13 cellular contexts compared by ENCODE assay signal in genomic region chr22:42711895-42712837, GRCh38. TPM values are rescaled to one million over a fixed set of nuclear protein-coding genes. Genes with fewer than 3 reads are reported as not detected.
DNase-seq lines count a peak whose midpoint lies in the region; ATAC-seq and TF ChIP-seq lines count a peak whose summit lies in the region.
"Had no signal": no experiment of that assay in that cellular context is flagged by ENCODE, and none has a peak within 500 bp of the region (broad histone marks: within the 10 kb centered on the region; RNA-seq: fewer than 3 reads in every experiment).

No MANE protein-coding gene starts in this region.

- peaks cover 8 to 20% (median 15%) of the 10 kb centered on the region in 11 experiments for H3K9me3 ChIP-seq in BLaER1 treated with 17β-estradiol and CSF1 and Interleukin-3, amounts not matched to agents 10 nM and 100 nM (replicated peaks in 1 of 11)
- H3K9me3 ChIP-seq in adrenal gland (replicated peaks in 1 of 3): no peaks in the 10 kb centered on the region
- H3K9me3 ChIP-seq in heart right ventricle: peaks cover 0 to 23% (median 7%) of the 10 kb centered on the region in 11 donors
- H3K9me3 ChIP-seq in psoas muscle: no peaks in the 10 kb centered on the region

- peak overlapping the region in 8 of 11 experiments; percentile 2 to 48 (median 26); a peak in 12 of 22 replicates for H3K4me2 ChIP-seq in BLaER1 treated with 17β-estradiol and CSF1 and Interleukin-3, amounts not matched to agents 10 nM and 100 nM

- no peak overlapping the region for H3K27ac ChIP-seq in BLaER1 treated with 17β-estradiol and CSF1 and Interleukin-3, amounts not matched to agents 10 nM and 100 nM
- H3K27ac ChIP-seq in adrenal gland (peak overlapping the region; percentile 37 to 90 (median 55)), heart right ventricle (peak overlapping the region; percentile 65 to 99 (median 85)), psoas muscle (peak overlapping the region; percentile 50), brain microvascular endothelial cell (no peak overlapping the region)

- in situ Hi-C loops in brain microvascular endothelial cell (cut with HindIII; ENCODE audit: low pct_ligation_motif_present, low sequenced_read_pairs): no loop called here

- H4K20me1 ChIP-seq in BLaER1 treated with 17β-estradiol and CSF1 and Interleukin-3, amounts not matched to agents 10 nM and 100 nM: peaks cover 0 to 13% (median 0%) of the 10 kb centered on the region in 11 experiments; a peak in 4 of 22 replicates

- H3K4me3 ChIP-seq in BLaER1 treated with 17β-estradiol and CSF1 and Interleukin-3, amounts not matched to agents 10 nM and 100 nM: no peak overlapping the region
- H3K4me3 ChIP-seq in adrenal gland: no peak overlapping the region
- H3K4me3 ChIP-seq in heart right ventricle: no peak overlapping the region
- H3K4me3 ChIP-seq in psoas muscle: no peak overlapping the region
- no peak overlapping the region for H3K4me3 ChIP-seq in brain microvascular endothelial cell (ENCODE audit: low read depth, low read length)

- DNase-seq in adrenal gland (peak in 6 of 7 donors; percentile 75 to 85 (median 80)), heart right ventricle (no peak), psoas muscle (no peak), DMS 273 treated with DMSO at 0.1 percent for 48 hours (lab: John Stamatoyannopoulos, UW) (no peak), brain microvascular endothelial cell (no peak)
- DNase-seq: activated effector memory CD4-positive, alpha-beta T cell treated with anti-CD3 and anti-CD28 coated beads, Interleukin-2, amount 50 U/mL, for 16 hours; MM.1S; NCI-H187 treated with DMSO at 0.1 percent for 48 hours; NCI-H510A treated with DMSO at 0.1 percent for 48 hours; T-cell had no signal

- 40 to 51% (median 41%) methylated on average over 15 to 19 of the region's 19 CpGs for WGBS in adrenal gland, 4 donors
- WGBS in heart right ventricle, 2 donors: 37 to 44% methylated on average over 19 of the region's 19 CpGs
- 70 to 73% (median 70%) methylated on average over 19 of the region's 19 CpGs for WGBS in psoas muscle, 3 donors

- H3K9ac ChIP-seq in BLaER1 treated with 17β-estradiol and CSF1 and Interleukin-3, amounts not matched to agents 10 nM and 100 nM: no peak overlapping the region

- no peak for TF ChIP-seq CTCF in adrenal gland (IDR thresholded peaks at IDR 0.05)
- no peak for TF ChIP-seq CTCF in heart right ventricle (IDR thresholded peaks at IDR 0.05)
- TF ChIP-seq CTCF in psoas muscle (IDR thresholded peaks at IDR 0.05): no peak
- TF ChIP-seq CTCF in brain microvascular endothelial cell (IDR thresholded peaks at IDR 0.05; ENCODE audit: low read depth, low read length, missing control alignments): no peak

- H3K4me1 ChIP-seq in BLaER1 treated with 17β-estradiol and CSF1 and Interleukin-3, amounts not matched to agents 10 nM and 100 nM: peaks cover 8 to 43% (median 26%) of the 10 kb centered on the region in 10 experiments; a peak in 19 of 20 replicates
- H3K4me1 ChIP-seq in adrenal gland (replicated peaks in 1 of 2) (peaks cover 0 to 21% of the 10 kb centered on the region in 2 donors), heart right ventricle (peaks cover 19 to 77% (median 62%) of the 10 kb centered on the region in 9 donors), psoas muscle (peaks cover 4% of the 10 kb centered on the region)

- 0 out of 22 replicates have a peak, but pooled peaks cover 0 to 2% (median 0%) of the 10 kb centered on the region in 11 experiments for H3K36me3 ChIP-seq in BLaER1 treated with 17β-estradiol and CSF1 and Interleukin-3, amounts not matched to agents 10 nM and 100 nM
- no peaks in the 10 kb centered on the region for H3K36me3 ChIP-seq in adrenal gland (replicated peaks in 1 of 2)
- peaks cover 0 to 26% (median 0%) of the 10 kb centered on the region in 9 donors for H3K36me3 ChIP-seq in heart right ventricle
- no peaks in the 10 kb centered on the region for H3K36me3 ChIP-seq in psoas muscle (ENCODE audit: insufficient read depth in 1 of 2, low read depth in 1 of 2)
- H3K36me3 ChIP-seq in brain microvascular endothelial cell (replicated peaks): no peaks in the 10 kb centered on the region

- peaks cover under 1 to 13% (median 5%) of the 10 kb centered on the region in 11 experiments; a peak in 14 of 22 replicates for H3K27me3 ChIP-seq in BLaER1 treated with 17β-estradiol and CSF1 and Interleukin-3, amounts not matched to agents 10 nM and 100 nM
- no peaks in the 10 kb centered on the region for H3K27me3 ChIP-seq in adrenal gland
- H3K27me3 ChIP-seq in heart right ventricle: no peaks in the 10 kb centered on the region
- no peaks in the 10 kb centered on the region for H3K27me3 ChIP-seq in psoas muscle (ENCODE audit: insufficient read depth in 3 of 3, low read length in 2 of 3)
- H3K27me3 ChIP-seq in brain microvascular endothelial cell (replicated peaks): no peaks in the 10 kb centered on the region

- ATAC-seq in heart right ventricle (peak; percentile 56 to 83 (median 72)), psoas muscle (peak in 3 of 4 donors; percentile 46 to 64 (median 61)), GM18907 (IDR thresholded peaks at IDR 0.05; ENCODE audit: unreplicated experiment) (no peak), GM19397 (IDR thresholded peaks at IDR 0.05; ENCODE audit: unreplicated experiment) (no peak)
- ATAC-seq: T-cell had no signal

- TF ChIP-seq POLR2A in adrenal gland (IDR thresholded peaks at IDR 0.05): peak in 1 of 2 donors; percentile 4

- intact Hi-C loops in adrenal gland (cut with DNase I) (no loop called here), heart right ventricle (cut with DNase I) (no loop called here), psoas muscle (cut with DNase I) (loop anchor here in 1 of 2 donors (5.0 kb wide), 1 partner anchor 110 kb away; no protein-coding TSS in a partner anchor)

RNA-seq across cellular contexts. Expression of gene A4GALT, which starts 8.5 kb away (rescaled TPM):
- total RNA-seq in adrenal gland (10 to 100 TPM in 7 of 8 donors, 1 to 10 TPM in 1; 2.7 to 29.8 (median 18.2) TPM), heart right ventricle (100 to 1,000 TPM in 2 of 10 donors, 10 to 100 TPM in 8; 61.4 to 123 (median 80.6) TPM), psoas muscle (10 to 100 TPM; 11.2 to 28.8 (median 18.3) TPM)
- polyA plus RNA-seq in adrenal gland (10 to 100 TPM in 2 of 3 donors, 1 to 10 TPM in 1; 4.2 to 21.5 (median 17.8) TPM), heart right ventricle (100 to 1,000 TPM in 1 of 2 donors, 10 to 100 TPM in 1; 95.0 to 167 TPM), psoas muscle (10 to 100 TPM in 2 of 3 donors, 1 to 10 TPM in 1; 6.5 to 24.7 (median 13.0) TPM)

Comparison
In these comparisons a context has a peak if more than half of its experiments do, and no peak if none do; other contexts are left out.
1. H3K27ac ChIP-seq: peak in adrenal gland (5 of 5), heart right ventricle (10 of 10) and psoas muscle (single experiment); none in BLaER1 treated with 17β-estradiol and CSF1 and Interleukin-3, amounts not matched to agents 10 nM and 100 nM (0 of 11) and brain microvascular endothelial cell (single experiment).
2. DNase-seq: peak in adrenal gland (6 of 7); none in heart right ventricle (0 of 2), psoas muscle (0 of 2), DMS 273 treated with DMSO at 0.1 percent for 48 hours (single experiment) and brain microvascular endothelial cell (single experiment).
3. ATAC-seq: peak in heart right ventricle (8 of 8) and psoas muscle (3 of 4); none in GM18907 (single experiment) and GM19397 (single experiment).